In the genomic region with DNA sequence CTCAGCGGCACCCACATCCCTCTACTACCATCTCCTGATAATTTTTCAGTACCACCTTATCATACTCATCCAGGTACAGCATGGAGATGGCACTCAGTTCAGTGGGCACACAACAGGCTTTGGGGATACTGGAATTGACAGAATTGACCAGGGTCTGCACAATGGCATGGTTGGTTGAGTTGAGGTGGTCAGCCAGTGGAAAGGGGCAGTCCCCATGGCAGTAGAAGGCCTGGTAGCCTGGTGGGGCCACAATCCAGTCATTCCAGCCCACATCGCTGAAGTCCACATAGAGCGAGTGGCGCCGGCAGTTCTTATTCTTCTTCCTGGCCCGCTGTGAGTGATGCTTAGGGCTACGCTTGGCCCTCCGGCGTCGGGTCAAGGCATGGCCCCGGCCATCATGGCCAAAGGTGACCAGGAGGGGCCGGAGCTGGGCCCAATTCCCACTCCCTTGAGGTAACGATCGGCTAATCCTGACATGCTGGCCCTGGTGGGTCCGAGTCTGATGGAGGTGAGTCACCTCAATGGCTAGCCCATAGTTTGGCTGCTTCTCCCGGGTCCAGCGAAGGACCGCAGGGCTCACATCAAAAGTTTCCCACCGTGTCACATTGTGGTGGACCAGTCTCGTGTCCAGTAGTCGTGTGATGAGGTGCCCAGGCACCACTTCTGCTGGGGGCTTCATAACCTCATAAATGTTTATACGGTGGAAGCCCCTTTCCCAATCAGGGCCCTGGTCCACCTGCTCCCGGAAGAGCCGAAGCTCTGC, we compare ENCODE assay signal across 25 cellular contexts. TPM values are rescaled to one million over a fixed set of nuclear protein-coding genes. Genes with fewer than 3 reads are reported as not detected.
DNase-seq lines count a peak whose midpoint lies in the region; ATAC-seq and TF ChIP-seq lines count a peak whose summit lies in the region.
"Had no signal": no experiment of that assay in that cellular context is flagged by ENCODE, and none has a peak within 500 bp of the region (broad histone marks: within the 10 kb centered on the region; RNA-seq: fewer than 3 reads in every experiment).

No MANE protein-coding gene starts in this region.

- H2BK5ac ChIP-seq in mesenchymal stem cell (ENCODE audit: low read depth, low read length, poor library complexity, severe bottlenecking) = no peak overlapping the region

- H3K14ac ChIP-seq in mesenchymal stem cell (ENCODE audit: low read length in 2 of 2) = no peak overlapping the region

- H3K79me1 ChIP-seq in mesenchymal stem cell (replicated peaks; ENCODE audit: low read length, poor library complexity, severe bottlenecking) = peaks cover 10% of the 10 kb centered on the region

- H3K4ac ChIP-seq in mesenchymal stem cell (ENCODE audit: low read depth in 1 of 2, low read length in 2 of 2) = no peak overlapping the region

- H2AK5ac ChIP-seq in mesenchymal stem cell (ENCODE audit: low read length, severe bottlenecking) = peak overlapping the region; percentile 51

- POLR2A ChIA-PET in HCT116 (lab: Charles Lee) = interaction anchor here (0.6 kb wide), 1 partner anchor 213 kb away, joined by 4 read pairs; no protein-coding TSS in a partner anchor

- intact Hi-C loops in HCT116 (cut with micrococcal nuclease) = no loop called here

- H3K36me3 ChIP-seq in HCT116 (ENCODE audit: control insufficient read depth in 1 of 2, insufficient read depth in 2 of 2, low read length in 2 of 2) = peaks cover 38 to 40% of the 10 kb centered on the region in 2 experiments
- H3K36me3 ChIP-seq in mesenchymal stem cell (ENCODE audit: control insufficient read depth in 1 of 2, insufficient read depth in 2 of 2, low read depth in 1 of 2, low read length in 2 of 2) = peaks cover 15 to 34% of the 10 kb centered on the region in 2 experiments
- no peaks in the 10 kb centered on the region for H3K36me3 ChIP-seq in smooth muscle cell (ENCODE audit: low read depth)
- H3K36me3 ChIP-seq: vagina, WERI-Rb-1 had no signal

- H3K4me1 ChIP-seq in HCT116 (ENCODE audit: control insufficient read depth in 1 of 2, insufficient read depth in 2 of 2, low read length in 2 of 2) = peaks cover 22 to 37% of the 10 kb centered on the region in 2 experiments; a peak in 3 of 4 replicates
- peaks cover 23% of the 10 kb centered on the region for H3K4me1 ChIP-seq in mesenchymal stem cell (ENCODE audit: control insufficient read depth, insufficient read depth, low read depth, low read length)
- peaks cover 22% of the 10 kb centered on the region for H3K4me1 ChIP-seq in smooth muscle cell (ENCODE audit: low read depth)

- H3K9me3 ChIP-seq in HCT116 (ENCODE audit: control insufficient read depth in 1 of 2, insufficient read depth in 1 of 2, low read depth in 1 of 2, low read length in 2 of 2) (no peaks in the 10 kb centered on the region), mesenchymal stem cell (ENCODE audit: control insufficient read depth, low read length) (no peaks in the 10 kb centered on the region), smooth muscle cell (replicated peaks; ENCODE audit: low read depth) (no peaks in the 10 kb centered on the region)
- H3K9me3 ChIP-seq: esophagus muscularis mucosa, vagina had no signal

- no peak for TF ChIP-seq CTCF in HCT116 (IDR thresholded peaks at IDR 0.05 in 2 of 3, conservative IDR thresholded peaks at IDR 0.05 in 1 of 3; ENCODE audit: borderline replicate concordance in 1 of 3, insufficient read depth in 1 of 3, low read depth in 2 of 3, low read length in 2 of 3)
- TF ChIP-seq CTCF in astrocyte of the spinal cord (IDR thresholded peaks at IDR 0.05; ENCODE audit: low read depth, low read length) = no peak
- no peak for TF ChIP-seq CTCF in smooth muscle cell (IDR thresholded peaks at IDR 0.05; ENCODE audit: borderline replicate concordance, insufficient read depth, poor library complexity, severe bottlenecking)

- RAD21 ChIA-PET in HCT116 (lab: Charles Lee; ENCODE audit: low non-redundant PET in 1 of 2, low total read pairs in 2 of 2, uncharacterized antibody in 2 of 2, unreplicated experiment in 2 of 2) = no interaction called here

- H3K4me2 ChIP-seq in HCT116 (ENCODE audit: low read length) = no peak overlapping the region
- H3K4me2 ChIP-seq in mesenchymal stem cell (ENCODE audit: low read length, poor library complexity, severe bottlenecking) = peak overlapping the region; percentile 49
- H3K4me2 ChIP-seq in smooth muscle cell = no peak overlapping the region
- H3K4me2 ChIP-seq: BLaER1 had no signal

- peak overlapping the region; percentile 98 for H3K27ac ChIP-seq in HCT116 (ENCODE audit: low read depth, low read length)
- no peak overlapping the region for H3K27ac ChIP-seq in mesenchymal stem cell (ENCODE audit: low read length, poor library complexity, severe bottlenecking)
- H3K27ac ChIP-seq in smooth muscle cell (ENCODE audit: low read depth) = no peak overlapping the region
- H3K27ac ChIP-seq: BLaER1, esophagus muscularis mucosa, WERI-Rb-1 had no signal

- H4K91ac ChIP-seq in mesenchymal stem cell (ENCODE audit: low read length) = peak overlapping the region; percentile 45

- CTCF ChIA-PET in HCT116 (lab: Charles Lee) = no interaction called here

- H4K8ac ChIP-seq in mesenchymal stem cell (ENCODE audit: low read length) = peak overlapping the region; percentile 12

- TF ChIP-seq POLR2A in HCT116 (IDR thresholded peaks at IDR 0.05; ENCODE audit: borderline replicate concordance, extremely low read depth, insufficient read depth, insufficient read length) = no peak

- H3K23ac ChIP-seq in mesenchymal stem cell (ENCODE audit: low read length in 2 of 2) = peak overlapping the region in 1 of 2 experiments; percentile 51

- in situ Hi-C loops in astrocyte of the spinal cord (cut with HindIII; ENCODE audit: low sequenced_read_pairs) = no loop called here

- no TSS peak for BruUV-seq in HCT116 (replicated peaks; lab: Mats Ljungman, UMichigan)

- H3K4me3 ChIP-seq in HCT116 (replicated peaks in 1 of 2; ENCODE audit: low read depth in 1 of 2, low read length in 2 of 2) = no peak overlapping the region
- H3K4me3 ChIP-seq in astrocyte of the spinal cord (ENCODE audit: low read depth, low read length) = peak overlapping the region; percentile 67
- peak overlapping the region; percentile 27 to 93 for H3K4me3 ChIP-seq in mesenchymal stem cell (ENCODE audit: insufficient read depth in 1 of 2, low read depth in 1 of 2, low read length in 2 of 2)
- H3K4me3 ChIP-seq in smooth muscle cell = peak overlapping the region; percentile 76
- H3K4me3 ChIP-seq: BLaER1 had no signal

- no peaks in the 10 kb centered on the region for H3K9me2 ChIP-seq in HCT116 (ENCODE audit: insufficient read depth)

- DNase-seq in HCT116 (ENCODE audit: low read depth, low spot score) (no peak), astrocyte of the spinal cord (ENCODE audit: low read depth, low spot score) (no peak), mesenchymal stem cell (no peak), smooth muscle cell (lab: John Stamatoyannopoulos, UW; ENCODE audit: unreplicated experiment) (no peak), NCI-H2171 (lab: John Stamatoyannopoulos, UW) (no peak)
- DNase-seq: activated CD4-positive, alpha-beta T cell treated with anti-CD3 and anti-CD28 coated beads, Interleukin-2, amount 50 U/mL, for 48 hours; activated effector memory CD4-positive, alpha-beta T cell treated with anti-CD3 and anti-CD28 coated beads, Interleukin-2, amount 50 U/mL, for 16 hours; activated naive CD8-positive, alpha-beta T cell treated with anti-CD3 and anti-CD28 coated beads, Interleukin-2, amount 50 U/mL, for 24 hours; DMS79; effector CD8-positive, alpha-beta T cell; GF-D8; islet precursor cell; NCI-H1694 treated with DMSO at 0.1 percent for 48 hours; NCI-H226; NCI-H82; nucleus accumbens; small intestine; WERI-Rb-1 had no signal

- H2BK120ac ChIP-seq in mesenchymal stem cell (ENCODE audit: low read depth, low read length) = no peak overlapping the region

- ATAC-seq in HCT116 (no peak), GM21515 (IDR thresholded peaks at IDR 0.05; ENCODE audit: unreplicated experiment) (no peak), HG03442 (IDR thresholded peaks at IDR 0.05; ENCODE audit: unreplicated experiment) (no peak), HG02610 (IDR thresholded peaks at IDR 0.05; ENCODE audit: unreplicated experiment) (no peak)
- ATAC-seq: activated naive CD8-positive, alpha-beta T cell treated with anti-CD3 and anti-CD28 coated beads, Interleukin-2, amount 50 U/mL, for 24 hours had no signal

- no peaks in the 10 kb centered on the region for H3F3A ChIP-seq in smooth muscle cell (ENCODE audit: low read depth)

- peak overlapping the region; percentile 65 for H2BK15ac ChIP-seq in mesenchymal stem cell (ENCODE audit: low read depth, poor library complexity, severe bottlenecking)

- peak overlapping the region in 1 of 2 experiments; percentile 78 for H3K18ac ChIP-seq in mesenchymal stem cell (ENCODE audit: low read depth in 1 of 2, low read length in 2 of 2)

- H3K79me2 ChIP-seq in HCT116 (ENCODE audit: insufficient read depth, low read length) = peaks cover 60% of the 10 kb centered on the region
- H3K79me2 ChIP-seq in smooth muscle cell (ENCODE audit: low read depth) = no peaks in the 10 kb centered on the region

- no peak for TF ChIP-seq RAD21 in HCT116 (IDR thresholded peaks at IDR 0.05; ENCODE audit: low read depth)

- H4K20me1 ChIP-seq in HCT116 (ENCODE audit: insufficient read depth) (peaks cover 15% of the 10 kb centered on the region; the same call in 1 of the 2 replicates), smooth muscle cell (ENCODE audit: low read depth) (peaks cover 18% of the 10 kb centered on the region)

- H2BK12ac ChIP-seq in mesenchymal stem cell (ENCODE audit: low read length in 2 of 2) = no peak overlapping the region

- H2AFZ ChIP-seq in HCT116 (ENCODE audit: low read depth, low read length, poor library complexity, severe bottlenecking) (no peak overlapping the region), mesenchymal stem cell (ENCODE audit: low read depth, low read length) (no peak overlapping the region), smooth muscle cell (ENCODE audit: low read depth) (no peak overlapping the region)

- H3K9ac ChIP-seq in HCT116 (ENCODE audit: low read length) = no peak overlapping the region
- no peak overlapping the region for H3K9ac ChIP-seq in mesenchymal stem cell (ENCODE audit: low read length)
- H3K9ac ChIP-seq in smooth muscle cell (ENCODE audit: low read depth) = no peak overlapping the region
- H3K9ac ChIP-seq: BLaER1 had no signal

- H3K27me3 ChIP-seq in HCT116 (ENCODE audit: insufficient read depth, low read length) (no peaks in the 10 kb centered on the region), mesenchymal stem cell (ENCODE audit: control insufficient read depth in 1 of 2, insufficient read depth in 1 of 2, low read length in 2 of 2) (peaks cover 0 to 2% of the 10 kb centered on the region in 2 experiments), smooth muscle cell (ENCODE audit: low read depth) (peaks cover 5% of the 10 kb centered on the region)
- H3K27me3 ChIP-seq: vagina had no signal

- 95% methylated on average over 24 of the region's 24 CpGs for WGBS in mesenchymal stem cell
- 99% methylated on average over 24 of the region's 24 CpGs for WGBS in smooth muscle cell (ENCODE audit: low lambda C conversion rate)

RNA-seq across cellular contexts. Expression of a gene that starts 6.4 kb away (rescaled TPM):
- total RNA-seq in HCT116 (2021; ENCODE audit: unreplicated experiment) (145 TPM), smooth muscle cell (30.5 and 33.0 TPM in 2 replicates)
- 45.0 and 47.6 TPM in 2 replicates for polyA plus RNA-seq in HCT116 (2012)
- polyA plus RNA-seq in mesenchymal stem cell (2013, experiment 1 of 2) = 146 TPM
- polyA plus RNA-seq in mesenchymal stem cell (2013, experiment 2 of 2) = 153 TPM
- 32.4 and 38.2 TPM in 2 replicates for polyA plus RNA-seq in smooth muscle cell
- total RNA-seq: OCI-LY7 had no signal

Comparison
In these comparisons a context has a peak if more than half of its experiments do, and no peak if none do; other contexts are left out.
1. H3K4me3 ChIP-seq: peak in astrocyte of the spinal cord (single experiment), mesenchymal stem cell (2 of 2) and smooth muscle cell (single experiment); none in HCT116 (0 of 2).